In the genomic region with DNA sequence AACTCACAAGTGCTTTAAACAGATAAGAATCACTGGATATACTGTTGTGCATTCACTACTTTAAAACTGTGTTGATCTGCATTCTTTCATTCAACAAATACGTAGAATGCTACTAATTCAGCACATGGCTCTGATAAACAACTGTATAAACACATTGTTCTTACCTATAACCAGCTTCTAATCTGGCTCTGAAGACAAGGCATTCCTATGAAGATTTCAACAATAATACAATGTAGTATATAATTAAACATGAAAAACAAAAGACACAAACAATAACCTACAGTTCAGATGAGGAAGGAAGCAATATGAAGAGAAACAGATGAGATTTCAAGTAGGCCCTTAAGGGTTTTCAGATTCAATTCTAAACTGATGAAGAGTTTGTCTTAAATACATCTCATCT, we compare ENCODE assay signal across 23 cellular contexts. TPM values are rescaled to one million over a fixed set of nuclear protein-coding genes. Genes with fewer than 3 reads are reported as not detected.
"Had no signal": no experiment of that assay in that cellular context is flagged by ENCODE, and none has a peak within 500 bp of the region (broad histone marks: within the 10 kb centered on the region; RNA-seq: fewer than 3 reads in every experiment).

No MANE protein-coding gene starts in this region.

- H3K4me2 ChIP-seq: hepatocyte had no signal

- H3K27ac ChIP-seq: coronary artery, esophagus muscularis mucosa, foreskin keratinocyte, gastroesophageal sphincter, heart left ventricle, hepatocyte, left lung, lower lobe of right lung had no signal

- H3K4me1 ChIP-seq: foreskin keratinocyte, gastroesophageal sphincter, left lung, lower lobe of right lung had no signal

- H2AFZ ChIP-seq: hepatocyte had no signal

- ATAC-seq: foreskin keratinocyte; gastroesophageal sphincter; heart left ventricle; left cardiac atrium; left lung; left ventricle myocardium superior; lower lobe of right lung; mucosa of descending colon; naive thymus-derived CD8-positive, alpha-beta T cell had no signal

- H3K36me3 ChIP-seq: esophagus muscularis mucosa, heart left ventricle, left lung, lower lobe of right lung had no signal

- FAIRE-seq: endothelial cell of umbilical vein, frontal cortex, islet of Langerhans, keratinocyte had no signal

- DNase-seq: dermis blood vessel endothelial cell; dorsolateral prefrontal cortex; effector CD4-positive, alpha-beta T cell; effector memory CD4-positive, alpha-beta T cell; foreskin keratinocyte; heart left ventricle; hypothalamus; left cardiac atrium; left lung; left ventricle myocardium superior; lower lobe of right lung; mesenchymal stem cell; mucosa of descending colon; naive B cell; naive thymus-derived CD8-positive, alpha-beta T cell had no signal

- H3K9me3 ChIP-seq: esophagus muscularis mucosa, gastroesophageal sphincter, heart left ventricle, left lung, lower lobe of right lung, mucosa of descending colon had no signal

- H3K79me2 ChIP-seq: hepatocyte had no signal

- H3K4me3 ChIP-seq: coronary artery, dorsolateral prefrontal cortex, esophagus muscularis mucosa, gastroesophageal sphincter, heart left ventricle, hepatocyte, left lung, lower lobe of right lung, mucosa of descending colon had no signal

- H3K27me3 ChIP-seq: dorsolateral prefrontal cortex, esophagus muscularis mucosa, foreskin keratinocyte, gastroesophageal sphincter, heart left ventricle, hepatocyte, left lung had no signal

RNA-seq across cellular contexts. Expression of a gene that starts 31.1 kb away (rescaled TPM):
- polyA plus RNA-seq: naive thymus-derived CD8-positive, alpha-beta T cell had no signal
